9 cellular contexts compared by ENCODE assay signal in the genomic region with DNA sequence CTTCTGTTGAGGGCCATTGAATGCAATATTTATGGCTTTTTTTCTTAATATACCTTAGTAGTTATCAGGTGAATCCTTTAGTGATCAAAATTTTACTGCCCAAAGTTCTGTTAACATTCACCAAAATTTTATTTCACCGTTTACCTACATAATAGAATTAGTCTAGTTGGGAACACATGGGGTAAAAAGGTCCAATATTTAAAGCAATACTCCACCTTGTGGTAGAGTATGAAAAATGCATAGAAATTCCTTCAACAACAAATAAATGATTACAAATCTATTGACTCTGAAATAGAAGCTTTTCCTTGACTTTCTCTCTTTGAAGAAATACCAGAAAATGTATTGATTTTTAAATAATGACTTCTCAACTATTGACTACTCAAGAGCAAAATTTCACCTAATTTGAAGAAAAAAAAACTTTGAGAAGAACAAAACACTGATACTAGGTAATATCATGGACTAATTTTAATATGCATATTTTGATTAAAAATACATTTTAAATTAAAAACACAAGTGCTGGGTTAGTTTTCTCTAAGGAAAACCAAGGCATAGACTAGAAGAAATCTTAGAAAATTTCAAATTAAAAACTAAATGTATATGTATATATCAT. TPM values are rescaled to one million over a fixed set of nuclear protein-coding genes. Genes with fewer than 3 reads are reported as not detected.
DNase-seq lines count a peak whose midpoint lies in the region; ATAC-seq and TF ChIP-seq lines count a peak whose summit lies in the region.
"Had no signal": no experiment of that assay in that cellular context is flagged by ENCODE, and none has a peak within 500 bp of the region (broad histone marks: within the 10 kb centered on the region; RNA-seq: fewer than 3 reads in every experiment).

No MANE protein-coding gene starts in this region.

- H3K27ac Mint-ChIP-seq in Caco-2 (ENCODE audit: unreplicated experiment) = no peak overlapping the region
- peak overlapping the region; percentile 71 for H3K27ac Mint-ChIP-seq in stimulated activated memory B cell treated with anti-CD40 and anti-IgM and Interleukin-4, amounts not matched to agents 10 μg/mL and 1 μg/mL and 100 μg/mL, for 72 hours
- H3K27ac Mint-ChIP-seq: naive thymus-derived CD8-positive, alpha-beta T cell had no signal

- in situ Hi-C loops in IMR-90 (cut with MboI; ENCODE audit: low sequenced_read_pairs) = loop anchor here (10.0 to 25.0 kb wide), 3 partner anchors 1071 to 1953 kb away; no protein-coding TSS in a partner anchor

- WGBS in IMR-90 (ENCODE audit: extremely low coverage in 2 of 2, insufficient read length in 1 of 2), 2 experiments = no CpG with 5 or more reads among the region's 1 CpG

- H3K14ac ChIP-seq in IMR-90 (replicated peaks; ENCODE audit: low read depth, low read length) = no peak overlapping the region

- H2AFZ ChIP-seq in IMR-90 (replicated peaks; ENCODE audit: low read length, poor library complexity) = no peak overlapping the region
- no peak overlapping the region for H2AFZ ChIP-seq in fibroblast of lung (ENCODE audit: low read length)

- H4K91ac ChIP-seq in IMR-90 (ENCODE audit: insufficient read depth, low read depth, low read length) = no peak overlapping the region

- DNase-seq in Caco-2 (no peak), GM20000 (ENCODE audit: low spot score) (peak; percentile 29), IMR-90 (peak; percentile 50), SHP77 (lab: John Stamatoyannopoulos, UW) (peak; percentile 33 to 45), fibroblast of lung (ENCODE audit: low read depth in 2 of 2) (peak; percentile 27 to 55), retina (no peak)

- TF ChIP-seq CTCF in Caco-2 (IDR thresholded peaks at IDR 0.05; ENCODE audit: insufficient read depth in 1 of 2, low read depth in 1 of 2, low read length in 1 of 2, severe bottlenecking in 1 of 2, unreplicated experiment in 1 of 2) (peak; percentile 52 to 58), GM20000 (IDR thresholded peaks at IDR 0.05; ENCODE audit: extremely low read depth, missing control alignments) (peak; percentile 18), IMR-90 (conservative IDR thresholded peaks at IDR 0.05; ENCODE audit: low read depth, low read length) (peak; percentile 67), fibroblast of lung (conservative IDR thresholded peaks at IDR 0.05 in 1 of 2, IDR thresholded peaks at IDR 0.05 in 1 of 2; ENCODE audit: low read depth in 1 of 2, low read length in 2 of 2) (peak; percentile 5 to 53)

- TF ChIP-seq RAD21 in IMR-90 (IDR thresholded peaks at IDR 0.05; ENCODE audit: low read length) = peak; percentile 59

- no peak overlapping the region for H2AK9ac ChIP-seq in IMR-90 (replicated peaks; ENCODE audit: low read depth, low read length, poor library complexity)

- H3K4me1 ChIP-seq in Caco-2 (no peaks in the 10 kb centered on the region), IMR-90 (ENCODE audit: control insufficient read depth, insufficient read depth, low read length) (no peaks in the 10 kb centered on the region), fibroblast of lung (ENCODE audit: control insufficient read depth, extremely low read depth, insufficient read depth, low read length) (no peaks in the 10 kb centered on the region)

- H2BK5ac ChIP-seq in IMR-90 (ENCODE audit: low read depth, low read length, poor library complexity, severe bottlenecking) = no peak overlapping the region

- no peaks in the 10 kb centered on the region for H3K79me2 ChIP-seq in fibroblast of lung (ENCODE audit: control insufficient read depth, insufficient read depth, low read length)

- H3K18ac ChIP-seq in IMR-90 (ENCODE audit: low read depth, low read length) = no peak overlapping the region

- H4K20me1 ChIP-seq in IMR-90 (ENCODE audit: insufficient read depth, low read length) = no peaks in the 10 kb centered on the region
- no peaks in the 10 kb centered on the region for H4K20me1 ChIP-seq in fibroblast of lung (ENCODE audit: control insufficient read depth, extremely low read depth, insufficient read depth, low read length)

- no peak overlapping the region for H3K4me3 ChIP-seq in Caco-2 (ENCODE audit: low read depth, low read length)
- H3K4me3 ChIP-seq in IMR-90 (ENCODE audit: insufficient read depth, low read depth, low read length) = no peak overlapping the region
- no peak overlapping the region for H3K4me3 ChIP-seq in fibroblast of lung (replicated peaks in 1 of 4; ENCODE audit: control extremely low read depth in 1 of 4, insufficient read depth in 1 of 4, low read depth in 3 of 4, low read length in 4 of 4)

- dilution Hi-C loops in IMR-90 (cut with HindIII; ENCODE audit: low sequenced_read_pairs, unreplicated experiment) = no loop called here

- H3K9ac ChIP-seq in IMR-90 (ENCODE audit: low read depth, low read length) (no peak overlapping the region), fibroblast of lung (ENCODE audit: insufficient read depth, low read length) (no peak overlapping the region)

- H2AK5ac ChIP-seq in IMR-90 (ENCODE audit: low read depth, low read length) = no peak overlapping the region

- H4K8ac ChIP-seq in IMR-90 (ENCODE audit: low read depth in 2 of 2, low read length in 2 of 2) = no peak overlapping the region

- no peaks in the 10 kb centered on the region for H3K36me3 Mint-ChIP-seq in Caco-2 (ENCODE audit: insufficient read depth, unreplicated experiment)
- no peaks in the 10 kb centered on the region for H3K36me3 Mint-ChIP-seq in stimulated activated memory B cell treated with anti-CD40 and anti-IgM and Interleukin-4, amounts not matched to agents 10 μg/mL and 1 μg/mL and 100 μg/mL, for 72 hours
- H3K36me3 Mint-ChIP-seq: naive thymus-derived CD8-positive, alpha-beta T cell had no signal

- H3K23ac ChIP-seq in IMR-90 (ENCODE audit: low read depth, low read length) = no peak overlapping the region

- intact Hi-C loops in Caco-2 (cut with micrococcal nuclease; ENCODE audit: unreplicated experiment) (loop anchor here (1.0 to 2.0 kb wide), 2 partner anchors 543 to 973 kb away; no protein-coding TSS in a partner anchor), IMR-90 (cut with micrococcal nuclease) (loop anchor here (1.0 to 10.0 kb wide), 7 partner anchors 171 to 1983 kb away; no protein-coding TSS in a partner anchor)

- no peak overlapping the region for H4K5ac ChIP-seq in IMR-90 (ENCODE audit: low read depth, low read length)

- no peak overlapping the region for H2BK120ac ChIP-seq in IMR-90 (ENCODE audit: low read depth, low read length)

- H3K79me1 ChIP-seq in IMR-90 (ENCODE audit: low read depth in 1 of 2, low read length in 2 of 2) = no peaks in the 10 kb centered on the region

- H2BK15ac ChIP-seq in IMR-90 (ENCODE audit: low read depth, low read length) = no peak overlapping the region

- H3K27me3 ChIP-seq in Caco-2 (replicated peaks; ENCODE audit: control insufficient read depth, insufficient read depth, low read length) (no peaks in the 10 kb centered on the region), IMR-90 (ENCODE audit: control insufficient read depth, insufficient read depth, low read length) (no peaks in the 10 kb centered on the region), fibroblast of lung (ENCODE audit: control insufficient read depth, insufficient read depth, low read length) (no peaks in the 10 kb centered on the region)

- H2BK20ac ChIP-seq in IMR-90 (ENCODE audit: low read depth, low read length) = no peak overlapping the region

- H3K27me3 Mint-ChIP-seq in Caco-2 (ENCODE audit: insufficient read depth, unreplicated experiment) = peaks cover 19% of the 10 kb centered on the region
- no peaks in the 10 kb centered on the region for H3K27me3 Mint-ChIP-seq in stimulated activated memory B cell treated with anti-CD40 and anti-IgM and Interleukin-4, amounts not matched to agents 10 μg/mL and 1 μg/mL and 100 μg/mL, for 72 hours

- H3K36me3 ChIP-seq in Caco-2 (ENCODE audit: control insufficient read depth, insufficient read depth, low read length) (no peaks in the 10 kb centered on the region), IMR-90 (ENCODE audit: control insufficient read depth, insufficient read depth, low read length) (no peaks in the 10 kb centered on the region), fibroblast of lung (ENCODE audit: control insufficient read depth, insufficient read depth, low read length) (no peaks in the 10 kb centered on the region)

- no peaks in the 10 kb centered on the region for H3K4me1 Mint-ChIP-seq in Caco-2 (ENCODE audit: low read depth, unreplicated experiment)
- peaks cover 20% of the 10 kb centered on the region for H3K4me1 Mint-ChIP-seq in stimulated activated memory B cell treated with anti-CD40 and anti-IgM and Interleukin-4, amounts not matched to agents 10 μg/mL and 1 μg/mL and 100 μg/mL, for 72 hours

- H3K4ac ChIP-seq in IMR-90 (ENCODE audit: low read depth, low read length) = no peak overlapping the region

- CTCF ChIA-PET in Caco-2 (lab: Charles Lee) (no interaction called here), IMR-90 (lab: Yijun Ruan, JAX) (interaction anchor here (0.6 to 1.2 kb wide), 2 partner anchors 542 to 1313 kb away, joined by 3 read pairs; no protein-coding TSS in a partner anchor)

- BruUV-seq in Caco-2 (replicated peaks; lab: Mats Ljungman, UMichigan) (no TSS peak), IMR-90 (replicated peaks; lab: Mats Ljungman, UMichigan) (no TSS peak)

- no peak overlapping the region for H3K4me2 ChIP-seq in IMR-90 (ENCODE audit: low read depth, low read length)
- no peak overlapping the region for H3K4me2 ChIP-seq in fibroblast of lung (ENCODE audit: extremely low read depth, insufficient read depth, low read length)

- H3K4me3 Mint-ChIP-seq in Caco-2 (ENCODE audit: unreplicated experiment) = no peak overlapping the region
- no peak overlapping the region for H3K4me3 Mint-ChIP-seq in stimulated activated memory B cell treated with anti-CD40 and anti-IgM and Interleukin-4, amounts not matched to agents 10 μg/mL and 1 μg/mL and 100 μg/mL, for 72 hours
- H3K4me3 Mint-ChIP-seq: naive thymus-derived CD8-positive, alpha-beta T cell had no signal

- H3K56ac ChIP-seq in IMR-90 (ENCODE audit: extremely low read depth, insufficient read depth, low read length) = no peak overlapping the region

- TF ChIP-seq POLR2A in IMR-90 (IDR thresholded peaks at IDR 0.05; ENCODE audit: low read depth, low read length) = no peak

- no peak overlapping the region for H3K27ac ChIP-seq in IMR-90 (ENCODE audit: insufficient read depth, low read length)
- no peak overlapping the region for H3K27ac ChIP-seq in fibroblast of lung (ENCODE audit: insufficient read depth, low read length)

- H3K9me3 ChIP-seq in Caco-2 (no peaks in the 10 kb centered on the region), IMR-90 (ENCODE audit: control insufficient read depth, insufficient read depth, low read length) (no peaks in the 10 kb centered on the region), fibroblast of lung (ENCODE audit: control insufficient read depth, insufficient read depth, low read depth, low read length) (no peaks in the 10 kb centered on the region)

- ATAC-seq in IMR-90 (ENCODE audit: low read depth) (0 out of 2 replicates have a peak, but pooled peaks have one; percentile 54), GM19328 (IDR thresholded peaks at IDR 0.05; ENCODE audit: unreplicated experiment) (no peak)
- ATAC-seq in stimulated activated memory B cell treated with anti-CD40 and anti-IgM and Interleukin-4, amounts not matched to agents 10 μg/mL and 1 μg/mL and 100 μg/mL, for 72 hours = no peak
- ATAC-seq: naive thymus-derived CD8-positive, alpha-beta T cell had no signal

- H3K9me1 ChIP-seq in IMR-90 (ENCODE audit: insufficient read depth, low read length) = no peaks in the 10 kb centered on the region

- H3K9me3 Mint-ChIP-seq in Caco-2 (ENCODE audit: unreplicated experiment) = no peaks in the 10 kb centered on the region
- H3K9me3 Mint-ChIP-seq in stimulated activated memory B cell treated with anti-CD40 and anti-IgM and Interleukin-4, amounts not matched to agents 10 μg/mL and 1 μg/mL and 100 μg/mL, for 72 hours = no peaks in the 10 kb centered on the region
- H3K9me3 Mint-ChIP-seq: naive thymus-derived CD8-positive, alpha-beta T cell had no signal

- POLR2A ChIA-PET in Caco-2 (lab: Charles Lee) (no interaction called here), IMR-90 (lab: Charles Lee; ENCODE audit: unreplicated experiment) (interaction anchor here (0.5 kb wide), 1 partner anchor 548 kb away, joined by 3 read pairs; no protein-coding TSS in a partner anchor)

RNA-seq across cellular contexts. Expression of a gene that starts 43.3 kb away (rescaled TPM):
- total RNA-seq in Caco-2 (2022) (15.6 and 21.6 TPM in 2 replicates), IMR-90 (2012; rRNA removed) (16.1 and 31.7 TPM in 2 replicates), fibroblast of lung (16.9 and 21.3 TPM in 2 replicates)
- polyA plus RNA-seq in IMR-90 (2012; rRNA removed) (6.4 and 6.8 TPM in 2 replicates), fibroblast of lung (20.5 and 21.6 TPM in 2 replicates)
- 1.7 and 1.9 TPM in 2 replicates for polyA plus RNA-seq in IMR-90 (2012; cell fraction: cytosol; rRNA removed)
- 1.5 and 9.3 TPM in 2 replicates for polyA plus RNA-seq in IMR-90 (2012; cell fraction: nucleus; rRNA removed; ENCODE audit: low replicate concordance)
- 10.5 and 14.3 TPM in 2 replicates for polyA plus RNA-seq in fibroblast of lung (2012)
- polyA minus RNA-seq in fibroblast of lung (ENCODE audit: low replicate concordance) = 3.4 and 3.9 TPM in 2 replicates

Comparison
In these comparisons a context has a peak if more than half of its experiments do, and no peak if none do; other contexts are left out.
1. DNase-seq: peak in GM20000 (single experiment), IMR-90 (single experiment), SHP77 (2 of 2) and fibroblast of lung (2 of 2); none in Caco-2 (0 of 2) and retina (single experiment).
2. Peak in every context shown above with its lines, with median percentiles within 50 percentile points of each other: CTCF ChIP-seq.